ENCODE assay signal across 1 cellular context in genomic region chr3:45690331-45691035, GRCh38.
A peak's percentile ranks its signal among the peaks of the same experiment; 100 is the strongest.
TF ChIP-seq lines count a peak whose summit lies in the region.

No MANE protein-coding gene starts in this region.

TF ChIP-seq in GM12878, 131 proteins besides CTCF, POLR2A, EP300 and RAD21 (continued from another document):
- TF ChIP-seq NKRF (conservative IDR thresholded peaks at IDR 0.05) (no peak), ZBED1 (IDR thresholded peaks at IDR 0.05; ENCODE audit: borderline replicate concordance) (0 out of 2 replicates have a peak, but pooled peaks have one; percentile 27), CREB1 (IDR thresholded peaks at IDR 0.05; ENCODE audit: low read depth) (no peak), ATF7 (IDR thresholded peaks at IDR 0.05; ENCODE audit: low read depth) (0 out of 2 replicates have a peak, but pooled peaks have one; percentile 13), SMARCA5 (IDR thresholded peaks at IDR 0.05) (0 out of 2 replicates have a peak, but pooled peaks have one; percentile 19), RB1 (IDR thresholded peaks at IDR 0.05; ENCODE audit: borderline replicate concordance) (no peak), ZBTB40 (IDR thresholded peaks at IDR 0.05; ENCODE audit: borderline replicate concordance) (no peak), CHD1 (IDR thresholded peaks at IDR 0.05; ENCODE audit: low read depth, low read length) (no peak), NR2F1 (conservative IDR thresholded peaks at IDR 0.05) (no peak), RUNX3 (IDR thresholded peaks at IDR 0.05; ENCODE audit: low read length) (peak; percentile 62), RELB (IDR thresholded peaks at IDR 0.05; ENCODE audit: low read depth) (peak; percentile 39; the same call in 1 of the 2 replicates), SMAD1 (IDR thresholded peaks at IDR 0.05; ENCODE audit: low read depth, partially characterized antibody) (no peak)
